Comparison of ENCODE assay signal across 1 cellular context in the genomic region with DNA sequence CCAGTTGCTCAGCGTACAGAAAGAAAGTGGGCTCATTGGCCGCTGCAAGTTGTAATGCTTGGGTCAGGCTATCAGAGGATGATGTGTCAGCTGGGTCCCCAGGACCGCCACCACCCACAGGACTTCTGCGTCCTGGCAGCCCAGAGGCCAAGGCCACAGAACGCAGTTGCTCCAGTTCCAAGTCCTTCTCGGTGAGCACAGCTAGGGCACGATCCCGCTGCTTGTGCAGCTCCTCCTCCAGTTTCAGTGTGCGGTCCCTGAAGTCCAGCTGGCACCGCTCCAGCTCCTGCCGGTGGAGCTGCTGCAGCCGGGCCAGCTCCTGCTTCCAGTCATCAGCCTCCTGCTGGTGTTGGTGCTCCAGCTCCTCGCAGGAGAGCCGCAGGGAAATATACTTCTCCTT.
TF ChIP-seq lines count a peak whose summit lies in the region.

No MANE protein-coding gene starts in this region.

TF ChIP-seq in HepG2, 621 proteins besides CTCF, POLR2A, EP300 and RAD21 (continues in another document):
- peak; percentile 49; the same call in 1 of the 2 replicates for TF ChIP-seq KAT8 (CRISPR knock-in tag; IDR thresholded peaks at IDR 0.05)
- TF ChIP-seq SRF (IDR thresholded peaks at IDR 0.05; ENCODE audit: low read depth, low read length), result no peak
- TF ChIP-seq ARNT2 (CRISPR knock-in tag; IDR thresholded peaks at IDR 0.05; ENCODE audit: low read depth), result no peak
- TF ChIP-seq NFKB2 (CRISPR knock-in tag; IDR thresholded peaks at IDR 0.05; ENCODE audit: borderline replicate concordance), result peak; percentile 58; the same call in 1 of the 2 replicates
- TF ChIP-seq, protein P1, sequence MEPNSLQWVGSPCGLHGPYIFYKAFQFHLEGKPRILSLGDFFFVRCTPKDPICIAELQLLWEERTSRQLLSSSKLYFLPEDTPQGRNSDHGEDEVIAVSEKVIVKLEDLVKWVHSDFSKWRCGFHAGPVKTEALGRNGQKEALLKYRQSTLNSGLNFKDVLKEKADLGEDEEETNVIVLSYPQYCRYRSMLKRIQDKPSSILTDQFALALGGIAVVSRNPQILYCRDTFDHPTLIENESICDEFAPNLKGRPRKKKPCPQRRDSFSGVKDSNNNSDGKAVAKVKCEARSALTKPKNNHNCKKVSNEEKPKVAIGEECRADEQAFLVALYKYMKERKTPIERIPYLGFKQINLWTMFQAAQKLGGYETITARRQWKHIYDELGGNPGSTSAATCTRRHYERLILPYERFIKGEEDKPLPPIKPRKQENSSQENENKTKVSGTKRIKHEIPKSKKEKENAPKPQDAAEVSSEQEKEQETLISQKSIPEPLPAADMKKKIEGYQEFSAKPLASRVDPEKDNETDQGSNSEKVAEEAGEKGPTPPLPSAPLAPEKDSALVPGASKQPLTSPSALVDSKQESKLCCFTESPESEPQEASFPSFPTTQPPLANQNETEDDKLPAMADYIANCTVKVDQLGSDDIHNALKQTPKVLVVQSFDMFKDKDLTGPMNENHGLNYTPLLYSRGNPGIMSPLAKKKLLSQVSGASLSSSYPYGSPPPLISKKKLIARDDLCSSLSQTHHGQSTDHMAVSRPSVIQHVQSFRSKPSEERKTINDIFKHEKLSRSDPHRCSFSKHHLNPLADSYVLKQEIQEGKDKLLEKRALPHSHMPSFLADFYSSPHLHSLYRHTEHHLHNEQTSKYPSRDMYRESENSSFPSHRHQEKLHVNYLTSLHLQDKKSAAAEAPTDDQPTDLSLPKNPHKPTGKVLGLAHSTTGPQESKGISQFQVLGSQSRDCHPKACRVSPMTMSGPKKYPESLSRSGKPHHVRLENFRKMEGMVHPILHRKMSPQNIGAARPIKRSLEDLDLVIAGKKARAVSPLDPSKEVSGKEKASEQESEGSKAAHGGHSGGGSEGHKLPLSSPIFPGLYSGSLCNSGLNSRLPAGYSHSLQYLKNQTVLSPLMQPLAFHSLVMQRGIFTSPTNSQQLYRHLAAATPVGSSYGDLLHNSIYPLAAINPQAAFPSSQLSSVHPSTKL (CRISPR knock-in tag; IDR thresholded peaks at IDR 0.05), result peak; percentile 65
- TF ChIP-seq ZNF468 (CRISPR knock-in tag; IDR thresholded peaks at IDR 0.05), result no peak
- no peak for TF ChIP-seq KDM6A (CRISPR knock-in tag; IDR thresholded peaks at IDR 0.05; ENCODE audit: low read depth)
- no peak for TF ChIP-seq FOXC1 (CRISPR knock-in tag; IDR thresholded peaks at IDR 0.05; ENCODE audit: borderline replicate concordance)
- TF ChIP-seq, protein P2, sequence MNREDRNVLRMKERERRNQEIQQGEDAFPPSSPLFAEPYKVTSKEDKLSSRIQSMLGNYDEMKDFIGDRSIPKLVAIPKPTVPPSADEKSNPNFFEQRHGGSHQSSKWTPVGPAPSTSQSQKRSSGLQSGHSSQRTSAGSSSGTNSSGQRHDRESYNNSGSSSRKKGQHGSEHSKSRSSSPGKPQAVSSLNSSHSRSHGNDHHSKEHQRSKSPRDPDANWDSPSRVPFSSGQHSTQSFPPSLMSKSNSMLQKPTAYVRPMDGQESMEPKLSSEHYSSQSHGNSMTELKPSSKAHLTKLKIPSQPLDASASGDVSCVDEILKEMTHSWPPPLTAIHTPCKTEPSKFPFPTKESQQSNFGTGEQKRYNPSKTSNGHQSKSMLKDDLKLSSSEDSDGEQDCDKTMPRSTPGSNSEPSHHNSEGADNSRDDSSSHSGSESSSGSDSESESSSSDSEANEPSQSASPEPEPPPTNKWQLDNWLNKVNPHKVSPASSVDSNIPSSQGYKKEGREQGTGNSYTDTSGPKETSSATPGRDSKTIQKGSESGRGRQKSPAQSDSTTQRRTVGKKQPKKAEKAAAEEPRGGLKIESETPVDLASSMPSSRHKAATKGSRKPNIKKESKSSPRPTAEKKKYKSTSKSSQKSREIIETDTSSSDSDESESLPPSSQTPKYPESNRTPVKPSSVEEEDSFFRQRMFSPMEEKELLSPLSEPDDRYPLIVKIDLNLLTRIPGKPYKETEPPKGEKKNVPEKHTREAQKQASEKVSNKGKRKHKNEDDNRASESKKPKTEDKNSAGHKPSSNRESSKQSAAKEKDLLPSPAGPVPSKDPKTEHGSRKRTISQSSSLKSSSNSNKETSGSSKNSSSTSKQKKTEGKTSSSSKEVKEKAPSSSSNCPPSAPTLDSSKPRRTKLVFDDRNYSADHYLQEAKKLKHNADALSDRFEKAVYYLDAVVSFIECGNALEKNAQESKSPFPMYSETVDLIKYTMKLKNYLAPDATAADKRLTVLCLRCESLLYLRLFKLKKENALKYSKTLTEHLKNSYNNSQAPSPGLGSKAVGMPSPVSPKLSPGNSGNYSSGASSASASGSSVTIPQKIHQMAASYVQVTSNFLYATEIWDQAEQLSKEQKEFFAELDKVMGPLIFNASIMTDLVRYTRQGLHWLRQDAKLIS (CRISPR knock-in tag; IDR thresholded peaks at IDR 0.05), result no peak
- TF ChIP-seq, protein P3, sequence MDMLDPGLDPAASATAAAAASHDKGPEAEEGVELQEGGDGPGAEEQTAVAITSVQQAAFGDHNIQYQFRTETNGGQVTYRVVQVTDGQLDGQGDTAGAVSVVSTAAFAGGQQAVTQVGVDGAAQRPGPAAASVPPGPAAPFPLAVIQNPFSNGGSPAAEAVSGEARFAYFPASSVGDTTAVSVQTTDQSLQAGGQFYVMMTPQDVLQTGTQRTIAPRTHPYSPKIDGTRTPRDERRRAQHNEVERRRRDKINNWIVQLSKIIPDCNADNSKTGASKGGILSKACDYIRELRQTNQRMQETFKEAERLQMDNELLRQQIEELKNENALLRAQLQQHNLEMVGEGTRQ (IDR thresholded peaks at IDR 0.05; ENCODE audit: low read depth, low read length), result no peak
- TF ChIP-seq, protein P3 (CRISPR knock-in tag; IDR thresholded peaks at IDR 0.05; ENCODE audit: borderline replicate concordance), result no peak
- TF ChIP-seq SMC3 (IDR thresholded peaks at IDR 0.05; ENCODE audit: low read length), result no peak
- TF ChIP-seq SRSF9 (IDR thresholded peaks at IDR 0.05; ENCODE audit: borderline replicate concordance, insufficient read depth, low read depth, low read length, poor library complexity, severe bottlenecking), result no peak
- peak; percentile 46; the same call in 1 of the 2 replicates for TF ChIP-seq ZNF563 (CRISPR knock-in tag; IDR thresholded peaks at IDR 0.05)
- TF ChIP-seq ZNF530 (CRISPR knock-in tag; IDR thresholded peaks at IDR 0.05; ENCODE audit: low read depth), result no peak
- no peak for TF ChIP-seq FOSL2 (CRISPR knock-in tag; IDR thresholded peaks at IDR 0.05)
- no peak for TF ChIP-seq SETDB1 (CRISPR knock-in tag; IDR thresholded peaks at IDR 0.05; ENCODE audit: borderline replicate concordance)
- peak; percentile 58; the same call in 1 of the 2 replicates for TF ChIP-seq GABPB1 (CRISPR knock-in tag; IDR thresholded peaks at IDR 0.05)
- TF ChIP-seq, protein P4, sequence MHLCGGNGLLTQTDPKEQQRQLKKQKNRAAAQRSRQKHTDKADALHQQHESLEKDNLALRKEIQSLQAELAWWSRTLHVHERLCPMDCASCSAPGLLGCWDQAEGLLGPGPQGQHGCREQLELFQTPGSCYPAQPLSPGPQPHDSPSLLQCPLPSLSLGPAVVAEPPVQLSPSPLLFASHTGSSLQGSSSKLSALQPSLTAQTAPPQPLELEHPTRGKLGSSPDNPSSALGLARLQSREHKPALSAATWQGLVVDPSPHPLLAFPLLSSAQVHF (CRISPR knock-in tag; IDR thresholded peaks at IDR 0.05), result no peak
- no peak for TF ChIP-seq ZNF205 (CRISPR knock-in tag; IDR thresholded peaks at IDR 0.05)
- TF ChIP-seq JUND (CRISPR knock-in tag; IDR thresholded peaks at IDR 0.05), result no peak
- TF ChIP-seq, protein P5, sequence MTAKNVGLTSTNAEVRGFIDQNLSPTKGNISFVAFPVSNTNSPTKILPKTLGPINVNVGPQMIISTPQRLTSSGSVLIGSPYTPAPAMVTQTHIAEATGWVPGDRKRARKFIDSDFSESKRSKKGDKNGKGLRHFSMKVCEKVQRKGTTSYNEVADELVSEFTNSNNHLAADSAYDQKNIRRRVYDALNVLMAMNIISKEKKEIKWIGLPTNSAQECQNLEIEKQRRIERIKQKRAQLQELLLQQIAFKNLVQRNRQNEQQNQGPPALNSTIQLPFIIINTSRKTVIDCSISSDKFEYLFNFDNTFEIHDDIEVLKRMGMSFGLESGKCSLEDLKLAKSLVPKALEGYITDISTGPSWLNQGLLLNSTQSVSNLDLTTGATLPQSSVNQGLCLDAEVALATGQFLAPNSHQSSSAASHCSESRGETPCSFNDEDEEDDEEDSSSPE (CRISPR knock-in tag; IDR thresholded peaks at IDR 0.05), result 0 out of 2 replicates have a peak, but pooled peaks have one; percentile 31
- TF ChIP-seq ZNF274 (CRISPR knock-in tag; IDR thresholded peaks at IDR 0.05), result no peak
- TF ChIP-seq YEATS4 (CRISPR knock-in tag; IDR thresholded peaks at IDR 0.05; ENCODE audit: borderline replicate concordance), result peak; percentile 63
- TF ChIP-seq, protein P6, sequence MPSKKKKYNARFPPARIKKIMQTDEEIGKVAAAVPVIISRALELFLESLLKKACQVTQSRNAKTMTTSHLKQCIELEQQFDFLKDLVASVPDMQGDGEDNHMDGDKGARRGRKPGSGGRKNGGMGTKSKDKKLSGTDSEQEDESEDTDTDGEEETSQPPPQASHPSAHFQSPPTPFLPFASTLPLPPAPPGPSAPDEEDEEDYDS (CRISPR knock-in tag; IDR thresholded peaks at IDR 0.05), result 0 out of 2 replicates have a peak, but pooled peaks have one; percentile 25
- no peak for TF ChIP-seq ZNF337 (CRISPR knock-in tag; IDR thresholded peaks at IDR 0.05; ENCODE audit: borderline replicate concordance, low read depth)
- no peak for TF ChIP-seq SMYD3 (CRISPR knock-in tag; IDR thresholded peaks at IDR 0.05)
- TF ChIP-seq, protein P7, sequence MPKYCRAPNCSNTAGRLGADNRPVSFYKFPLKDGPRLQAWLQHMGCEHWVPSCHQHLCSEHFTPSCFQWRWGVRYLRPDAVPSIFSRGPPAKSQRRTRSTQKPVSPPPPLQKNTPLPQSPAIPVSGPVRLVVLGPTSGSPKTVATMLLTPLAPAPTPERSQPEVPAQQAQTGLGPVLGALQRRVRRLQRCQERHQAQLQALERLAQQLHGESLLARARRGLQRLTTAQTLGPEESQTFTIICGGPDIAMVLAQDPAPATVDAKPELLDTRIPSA (CRISPR knock-in tag; IDR thresholded peaks at IDR 0.05; ENCODE audit: borderline replicate concordance), result no peak
- TF ChIP-seq ZNF331 (CRISPR knock-in tag; IDR thresholded peaks at IDR 0.05), result peak; percentile 46; the same call in 1 of the 2 replicates
- no peak for TF ChIP-seq POLR2AphosphoS2 (IDR thresholded peaks at IDR 0.05; ENCODE audit: low read depth, low read length)
- no peak for TF ChIP-seq GABPA (IDR thresholded peaks at IDR 0.05; ENCODE audit: low read depth, low read length)
- TF ChIP-seq GABPA (CRISPR knock-in tag; IDR thresholded peaks at IDR 0.05; ENCODE audit: low read depth), result no peak; the same call in 1 of the 2 replicates
- no peak for TF ChIP-seq NFKBIZ (CRISPR knock-in tag; IDR thresholded peaks at IDR 0.05)
- TF ChIP-seq, protein P8, sequence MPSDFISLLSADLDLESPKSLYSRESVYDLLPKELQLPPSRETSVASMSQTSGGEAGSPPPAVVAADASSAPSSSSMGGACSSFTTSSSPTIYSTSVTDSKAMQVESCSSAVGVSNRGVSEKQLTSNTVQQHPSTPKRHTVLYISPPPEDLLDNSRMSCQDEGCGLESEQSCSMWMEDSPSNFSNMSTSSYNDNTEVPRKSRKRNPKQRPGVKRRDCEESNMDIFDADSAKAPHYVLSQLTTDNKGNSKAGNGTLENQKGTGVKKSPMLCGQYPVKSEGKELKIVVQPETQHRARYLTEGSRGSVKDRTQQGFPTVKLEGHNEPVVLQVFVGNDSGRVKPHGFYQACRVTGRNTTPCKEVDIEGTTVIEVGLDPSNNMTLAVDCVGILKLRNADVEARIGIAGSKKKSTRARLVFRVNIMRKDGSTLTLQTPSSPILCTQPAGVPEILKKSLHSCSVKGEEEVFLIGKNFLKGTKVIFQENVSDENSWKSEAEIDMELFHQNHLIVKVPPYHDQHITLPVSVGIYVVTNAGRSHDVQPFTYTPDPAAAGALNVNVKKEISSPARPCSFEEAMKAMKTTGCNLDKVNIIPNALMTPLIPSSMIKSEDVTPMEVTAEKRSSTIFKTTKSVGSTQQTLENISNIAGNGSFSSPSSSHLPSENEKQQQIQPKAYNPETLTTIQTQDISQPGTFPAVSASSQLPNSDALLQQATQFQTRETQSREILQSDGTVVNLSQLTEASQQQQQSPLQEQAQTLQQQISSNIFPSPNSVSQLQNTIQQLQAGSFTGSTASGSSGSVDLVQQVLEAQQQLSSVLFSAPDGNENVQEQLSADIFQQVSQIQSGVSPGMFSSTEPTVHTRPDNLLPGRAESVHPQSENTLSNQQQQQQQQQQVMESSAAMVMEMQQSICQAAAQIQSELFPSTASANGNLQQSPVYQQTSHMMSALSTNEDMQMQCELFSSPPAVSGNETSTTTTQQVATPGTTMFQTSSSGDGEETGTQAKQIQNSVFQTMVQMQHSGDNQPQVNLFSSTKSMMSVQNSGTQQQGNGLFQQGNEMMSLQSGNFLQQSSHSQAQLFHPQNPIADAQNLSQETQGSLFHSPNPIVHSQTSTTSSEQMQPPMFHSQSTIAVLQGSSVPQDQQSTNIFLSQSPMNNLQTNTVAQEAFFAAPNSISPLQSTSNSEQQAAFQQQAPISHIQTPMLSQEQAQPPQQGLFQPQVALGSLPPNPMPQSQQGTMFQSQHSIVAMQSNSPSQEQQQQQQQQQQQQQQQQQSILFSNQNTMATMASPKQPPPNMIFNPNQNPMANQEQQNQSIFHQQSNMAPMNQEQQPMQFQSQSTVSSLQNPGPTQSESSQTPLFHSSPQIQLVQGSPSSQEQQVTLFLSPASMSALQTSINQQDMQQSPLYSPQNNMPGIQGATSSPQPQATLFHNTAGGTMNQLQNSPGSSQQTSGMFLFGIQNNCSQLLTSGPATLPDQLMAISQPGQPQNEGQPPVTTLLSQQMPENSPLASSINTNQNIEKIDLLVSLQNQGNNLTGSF (CRISPR knock-in tag; IDR thresholded peaks at IDR 0.05), result no peak
- no peak for TF ChIP-seq NFE2L2 (IDR thresholded peaks at IDR 0.05; ENCODE audit: low read length)
- TF ChIP-seq AGO2 (optimal IDR thresholded peaks at IDR 0.05; ENCODE audit: low read depth, low read length), result no peak
- peak; percentile 45; the same call in 1 of the 2 replicates for TF ChIP-seq NFIB (CRISPR knock-in tag; IDR thresholded peaks at IDR 0.05; ENCODE audit: borderline replicate concordance)
- TF ChIP-seq, protein P9, sequence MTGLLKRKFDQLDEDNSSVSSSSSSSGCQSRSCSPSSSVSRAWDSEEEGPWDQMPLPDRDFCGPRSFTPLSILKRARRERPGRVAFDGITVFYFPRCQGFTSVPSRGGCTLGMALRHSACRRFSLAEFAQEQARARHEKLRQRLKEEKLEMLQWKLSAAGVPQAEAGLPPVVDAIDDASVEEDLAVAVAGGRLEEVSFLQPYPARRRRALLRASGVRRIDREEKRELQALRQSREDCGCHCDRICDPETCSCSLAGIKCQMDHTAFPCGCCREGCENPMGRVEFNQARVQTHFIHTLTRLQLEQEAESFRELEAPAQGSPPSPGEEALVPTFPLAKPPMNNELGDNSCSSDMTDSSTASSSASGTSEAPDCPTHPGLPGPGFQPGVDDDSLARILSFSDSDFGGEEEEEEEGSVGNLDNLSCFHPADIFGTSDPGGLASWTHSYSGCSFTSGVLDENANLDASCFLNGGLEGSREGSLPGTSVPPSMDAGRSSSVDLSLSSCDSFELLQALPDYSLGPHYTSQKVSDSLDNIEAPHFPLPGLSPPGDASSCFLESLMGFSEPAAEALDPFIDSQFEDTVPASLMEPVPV (CRISPR knock-in tag; IDR thresholded peaks at IDR 0.05), result no peak
- TF ChIP-seq ZNF709 (CRISPR knock-in tag; IDR thresholded peaks at IDR 0.05), result 0 out of 2 replicates have a peak, but pooled peaks have one; percentile 38
- TF ChIP-seq ZNF431 (CRISPR knock-in tag; IDR thresholded peaks at IDR 0.05; ENCODE audit: borderline replicate concordance, low read depth), result no peak
- TF ChIP-seq ZNF543 (CRISPR knock-in tag; IDR thresholded peaks at IDR 0.05), result no peak
